2 cellular contexts compared by ENCODE assay signal in the genomic region with DNA sequence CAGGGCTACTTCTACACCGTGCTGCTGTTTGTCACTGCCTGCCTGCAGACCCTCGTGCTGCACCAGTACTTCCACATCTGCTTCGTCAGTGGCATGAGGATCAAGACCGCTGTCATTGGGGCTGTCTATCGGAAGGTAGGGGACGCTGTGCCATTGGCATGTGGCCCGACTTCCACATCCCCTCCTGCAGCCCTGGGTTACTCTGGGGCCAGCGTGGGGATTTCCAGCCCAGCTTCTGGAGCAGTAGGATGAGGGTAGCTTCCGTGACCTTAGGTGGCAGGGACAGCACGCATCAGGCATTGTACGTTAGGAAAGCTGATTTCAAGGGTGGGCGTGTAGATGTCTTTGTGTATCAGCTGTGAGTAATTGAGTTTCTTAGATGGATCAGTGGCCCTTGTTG.
TF ChIP-seq lines count a peak whose summit lies in the region.

No MANE protein-coding gene starts in this region.

TF ChIP-seq in IMR-90, 13 proteins besides CTCF, POLR2A, EP300 and RAD21:
- no peak for TF ChIP-seq MAFK (IDR thresholded peaks at IDR 0.05; ENCODE audit: low read depth, low read length)
- no peak for TF ChIP-seq MAZ (IDR thresholded peaks at IDR 0.05; ENCODE audit: borderline replicate concordance, low read depth, low read length)
- no peak for TF ChIP-seq CHD1 (IDR thresholded peaks at IDR 0.05; ENCODE audit: low read depth, low read length)
- TF ChIP-seq SMC3 (IDR thresholded peaks at IDR 0.05; ENCODE audit: low read depth, low read length), result no peak
- TF ChIP-seq BHLHE40 (IDR thresholded peaks at IDR 0.05; ENCODE audit: low read depth, low read length), result no peak
- no peak for TF ChIP-seq NFE2L2 (IDR thresholded peaks at IDR 0.05; ENCODE audit: low read depth, low read length)
- no peak for TF ChIP-seq RCOR1 (IDR thresholded peaks at IDR 0.05; ENCODE audit: insufficient replicate concordance, low read length)

TF ChIP-seq in GM12878, 131 proteins besides CTCF, POLR2A, EP300 and RAD21:
- TF ChIP-seq, protein P1, sequence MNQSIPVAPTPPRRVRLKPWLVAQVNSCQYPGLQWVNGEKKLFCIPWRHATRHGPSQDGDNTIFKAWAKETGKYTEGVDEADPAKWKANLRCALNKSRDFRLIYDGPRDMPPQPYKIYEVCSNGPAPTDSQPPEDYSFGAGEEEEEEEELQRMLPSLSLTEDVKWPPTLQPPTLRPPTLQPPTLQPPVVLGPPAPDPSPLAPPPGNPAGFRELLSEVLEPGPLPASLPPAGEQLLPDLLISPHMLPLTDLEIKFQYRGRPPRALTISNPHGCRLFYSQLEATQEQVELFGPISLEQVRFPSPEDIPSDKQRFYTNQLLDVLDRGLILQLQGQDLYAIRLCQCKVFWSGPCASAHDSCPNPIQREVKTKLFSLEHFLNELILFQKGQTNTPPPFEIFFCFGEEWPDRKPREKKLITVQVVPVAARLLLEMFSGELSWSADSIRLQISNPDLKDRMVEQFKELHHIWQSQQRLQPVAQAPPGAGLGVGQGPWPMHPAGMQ (IDR thresholded peaks at IDR 0.05; ENCODE audit: borderline replicate concordance), result no peak
- TF ChIP-seq KDM1A (IDR thresholded peaks at IDR 0.05; ENCODE audit: borderline replicate concordance) (no peak), MEF2B (IDR thresholded peaks at IDR 0.05; ENCODE audit: partially characterized antibody, poor library complexity, severe bottlenecking) (no peak), BCLAF1 (IDR thresholded peaks at IDR 0.05) (no peak), SREBF1 (IDR thresholded peaks at IDR 0.05; ENCODE audit: low read length) (no peak), RCOR1 (conservative IDR thresholded peaks at IDR 0.05; ENCODE audit: low read depth, low read length) (no peak), RAD51 (IDR thresholded peaks at IDR 0.05) (no peak), ZNF207 (IDR thresholded peaks at IDR 0.05; ENCODE audit: borderline replicate concordance) (no peak), SMAD1 (IDR thresholded peaks at IDR 0.05; ENCODE audit: low read depth, partially characterized antibody) (no peak)
- TF ChIP-seq, protein P2, sequence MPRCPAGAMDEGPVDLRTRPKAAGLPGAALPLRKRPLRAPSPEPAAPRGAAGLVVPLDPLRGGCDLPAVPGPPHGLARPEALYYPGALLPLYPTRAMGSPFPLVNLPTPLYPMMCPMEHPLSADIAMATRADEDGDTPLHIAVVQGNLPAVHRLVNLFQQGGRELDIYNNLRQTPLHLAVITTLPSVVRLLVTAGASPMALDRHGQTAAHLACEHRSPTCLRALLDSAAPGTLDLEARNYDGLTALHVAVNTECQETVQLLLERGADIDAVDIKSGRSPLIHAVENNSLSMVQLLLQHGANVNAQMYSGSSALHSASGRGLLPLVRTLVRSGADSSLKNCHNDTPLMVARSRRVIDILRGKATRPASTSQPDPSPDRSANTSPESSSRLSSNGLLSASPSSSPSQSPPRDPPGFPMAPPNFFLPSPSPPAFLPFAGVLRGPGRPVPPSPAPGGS (IDR thresholded peaks at IDR 0.05; ENCODE audit: borderline replicate concordance, insufficient read depth, low read depth, low read length, poor library complexity, severe bottlenecking), result no peak
- TF ChIP-seq, protein P3, sequence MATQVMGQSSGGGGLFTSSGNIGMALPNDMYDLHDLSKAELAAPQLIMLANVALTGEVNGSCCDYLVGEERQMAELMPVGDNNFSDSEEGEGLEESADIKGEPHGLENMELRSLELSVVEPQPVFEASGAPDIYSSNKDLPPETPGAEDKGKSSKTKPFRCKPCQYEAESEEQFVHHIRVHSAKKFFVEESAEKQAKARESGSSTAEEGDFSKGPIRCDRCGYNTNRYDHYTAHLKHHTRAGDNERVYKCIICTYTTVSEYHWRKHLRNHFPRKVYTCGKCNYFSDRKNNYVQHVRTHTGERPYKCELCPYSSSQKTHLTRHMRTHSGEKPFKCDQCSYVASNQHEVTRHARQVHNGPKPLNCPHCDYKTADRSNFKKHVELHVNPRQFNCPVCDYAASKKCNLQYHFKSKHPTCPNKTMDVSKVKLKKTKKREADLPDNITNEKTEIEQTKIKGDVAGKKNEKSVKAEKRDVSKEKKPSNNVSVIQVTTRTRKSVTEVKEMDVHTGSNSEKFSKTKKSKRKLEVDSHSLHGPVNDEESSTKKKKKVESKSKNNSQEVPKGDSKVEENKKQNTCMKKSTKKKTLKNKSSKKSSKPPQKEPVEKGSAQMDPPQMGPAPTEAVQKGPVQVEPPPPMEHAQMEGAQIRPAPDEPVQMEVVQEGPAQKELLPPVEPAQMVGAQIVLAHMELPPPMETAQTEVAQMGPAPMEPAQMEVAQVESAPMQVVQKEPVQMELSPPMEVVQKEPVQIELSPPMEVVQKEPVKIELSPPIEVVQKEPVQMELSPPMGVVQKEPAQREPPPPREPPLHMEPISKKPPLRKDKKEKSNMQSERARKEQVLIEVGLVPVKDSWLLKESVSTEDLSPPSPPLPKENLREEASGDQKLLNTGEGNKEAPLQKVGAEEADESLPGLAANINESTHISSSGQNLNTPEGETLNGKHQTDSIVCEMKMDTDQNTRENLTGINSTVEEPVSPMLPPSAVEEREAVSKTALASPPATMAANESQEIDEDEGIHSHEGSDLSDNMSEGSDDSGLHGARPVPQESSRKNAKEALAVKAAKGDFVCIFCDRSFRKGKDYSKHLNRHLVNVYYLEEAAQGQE (IDR thresholded peaks at IDR 0.05; ENCODE audit: low read depth, low read length), result no peak
- TF ChIP-seq, protein P4, sequence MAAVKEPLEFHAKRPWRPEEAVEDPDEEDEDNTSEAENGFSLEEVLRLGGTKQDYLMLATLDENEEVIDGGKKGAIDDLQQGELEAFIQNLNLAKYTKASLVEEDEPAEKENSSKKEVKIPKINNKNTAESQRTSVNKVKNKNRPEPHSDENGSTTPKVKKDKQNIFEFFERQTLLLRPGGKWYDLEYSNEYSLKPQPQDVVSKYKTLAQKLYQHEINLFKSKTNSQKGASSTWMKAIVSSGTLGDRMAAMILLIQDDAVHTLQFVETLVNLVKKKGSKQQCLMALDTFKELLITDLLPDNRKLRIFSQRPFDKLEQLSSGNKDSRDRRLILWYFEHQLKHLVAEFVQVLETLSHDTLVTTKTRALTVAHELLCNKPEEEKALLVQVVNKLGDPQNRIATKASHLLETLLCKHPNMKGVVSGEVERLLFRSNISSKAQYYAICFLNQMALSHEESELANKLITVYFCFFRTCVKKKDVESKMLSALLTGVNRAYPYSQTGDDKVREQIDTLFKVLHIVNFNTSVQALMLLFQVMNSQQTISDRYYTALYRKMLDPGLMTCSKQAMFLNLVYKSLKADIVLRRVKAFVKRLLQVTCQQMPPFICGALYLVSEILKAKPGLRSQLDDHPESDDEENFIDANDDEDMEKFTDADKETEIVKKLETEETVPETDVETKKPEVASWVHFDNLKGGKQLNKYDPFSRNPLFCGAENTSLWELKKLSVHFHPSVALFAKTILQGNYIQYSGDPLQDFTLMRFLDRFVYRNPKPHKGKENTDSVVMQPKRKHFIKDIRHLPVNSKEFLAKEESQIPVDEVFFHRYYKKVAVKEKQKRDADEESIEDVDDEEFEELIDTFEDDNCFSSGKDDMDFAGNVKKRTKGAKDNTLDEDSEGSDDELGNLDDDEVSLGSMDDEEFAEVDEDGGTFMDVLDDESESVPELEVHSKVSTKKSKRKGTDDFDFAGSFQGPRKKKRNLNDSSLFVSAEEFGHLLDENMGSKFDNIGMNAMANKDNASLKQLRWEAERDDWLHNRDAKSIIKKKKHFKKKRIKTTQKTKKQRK (IDR thresholded peaks at IDR 0.05; ENCODE audit: low read depth, low read length), result no peak
